Comparison of ENCODE assay signal across 8 cellular contexts in the genomic region with DNA sequence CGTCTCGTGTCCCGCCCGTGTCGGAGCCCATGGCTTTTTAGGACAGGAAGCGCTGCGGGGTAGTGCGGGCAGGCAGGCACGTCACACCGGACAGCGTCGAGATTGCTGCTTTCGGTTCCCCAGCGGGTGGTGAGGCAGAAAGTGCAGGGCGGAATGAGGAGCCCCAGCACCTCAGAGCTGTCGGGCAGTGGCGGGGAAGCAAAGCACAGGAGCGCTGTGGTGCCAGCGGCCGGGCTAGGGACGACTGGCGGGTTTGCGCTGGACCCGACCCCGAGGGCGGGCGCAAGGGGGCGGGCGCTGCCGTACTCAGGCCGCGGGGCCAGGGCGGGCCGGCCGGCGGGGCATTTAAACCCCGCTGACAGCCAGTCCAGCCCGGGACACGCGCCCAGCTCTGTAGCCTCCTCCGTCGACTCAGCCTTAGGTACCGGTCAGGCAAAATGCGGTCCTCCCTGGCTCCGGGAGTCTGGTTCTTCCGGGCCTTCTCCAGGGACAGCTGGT. TPM values are rescaled to one million over a fixed set of nuclear protein-coding genes. Genes with fewer than 3 reads are reported as not detected.
DNase-seq lines count a peak whose midpoint lies in the region; ATAC-seq and TF ChIP-seq lines count a peak whose summit lies in the region.

A gene (plus strand): TSS at position 375 of the 498 bp plus-strand sequence. CDS start 63 bp downstream, at position 438.

- H3K9me3 Mint-ChIP-seq in activated naive CD8-positive, alpha-beta T cell treated with anti-CD3 and anti-CD28 coated beads, Interleukin-2, amount 10 ng/mL, durations not matched to agents 7 days and 5 days, result no peaks in the 10 kb centered on the region

- H3K27me3 Mint-ChIP-seq in activated naive CD8-positive, alpha-beta T cell treated with anti-CD3 and anti-CD28 coated beads, Interleukin-2, amount 10 ng/mL, durations not matched to agents 7 days and 5 days, result peaks cover 40% of the 10 kb centered on the region

- H3K9ac ChIP-seq in OCI-LY3 (ENCODE audit: low read length), result peak within 1 kb of the TSS; percentile 90

- POLR2A ChIA-PET in activated naive CD8-positive, alpha-beta T cell treated with anti-CD3 and anti-CD28 coated beads, Interleukin-2, amount 10 ng/mL, durations not matched to agents 7 days and 5 days (lab: Charles Lee), result interaction anchor here (0.7 to 1.3 kb wide), 4 partner anchors 10 to 48 kb away, joined by 3 read pairs; no protein-coding TSS in a partner anchor

- H3K4me1 Mint-ChIP-seq in activated naive CD8-positive, alpha-beta T cell treated with anti-CD3 and anti-CD28 coated beads, Interleukin-2, amount 10 ng/mL, durations not matched to agents 7 days and 5 days, result peaks cover 6% of the 10 kb centered on the region

- peak; percentile 89 for ATAC-seq in GM18870 (IDR thresholded peaks at IDR 0.05; ENCODE audit: unreplicated experiment)
- peak; percentile 91 for ATAC-seq in HG03045 (IDR thresholded peaks at IDR 0.05; ENCODE audit: unreplicated experiment)
- peak; percentile 91 for ATAC-seq in activated naive CD8-positive, alpha-beta T cell treated with anti-CD3 and anti-CD28 coated beads, Interleukin-2, amount 10 ng/mL, durations not matched to agents 7 days and 5 days (ENCODE audit: low read depth)
- peak; percentile 97 for ATAC-seq in left ventricle myocardium superior

- peak within 1 kb of the TSS; percentile 42 for H2AFZ ChIP-seq in OCI-LY3 (ENCODE audit: low read depth, low read length)

- intact Hi-C loops in left ventricle myocardium superior (cut with micrococcal nuclease), result no loop called here
- intact Hi-C loops in posterior vena cava (cut with DNase I), result no loop called here

- H3K27me3 ChIP-seq in OCI-LY3 (ENCODE audit: low read depth, low read length), result peaks cover 3% of the 10 kb centered on the region; the same call in 1 of the 2 replicates

- peak within 1 kb of the TSS; percentile 85 for H3K4me3 ChIP-seq in OCI-LY3 (ENCODE audit: low read length)

- peaks cover 11% of the 10 kb centered on the region for H3K4me1 ChIP-seq in OCI-LY3 (ENCODE audit: low read length)

- DNase-seq in Ammon's horn (ENCODE audit: low spot score), result peak; percentile 69
- peak; percentile 66 for DNase-seq in activated naive CD8-positive, alpha-beta T cell treated with anti-CD3 and anti-CD28 coated beads, Interleukin-2, amount 10 ng/mL, durations not matched to agents 7 days and 5 days
- DNase-seq in left ventricle myocardium superior, result peak; percentile 85
- DNase-seq in posterior vena cava (ENCODE audit: low spot score), result peak; percentile 91
- no peak for DNase-seq in NCI-H2171 (lab: John Stamatoyannopoulos, UW)

- H3K9me3 ChIP-seq in OCI-LY3 (ENCODE audit: insufficient read depth, low read length), result no peaks in the 10 kb centered on the region

- peaks cover 12% of the 10 kb centered on the region for H3K79me2 ChIP-seq in OCI-LY3 (ENCODE audit: low read length)

- TF ChIP-seq CTCF in OCI-LY3 (IDR thresholded peaks at IDR 0.05; ENCODE audit: low read depth, low read length), result no peak

- H3K27ac ChIP-seq in OCI-LY3 (ENCODE audit: low read length), result peak within 1 kb of the TSS; percentile 43

- peak within 1 kb of the TSS; percentile 59 for H3K27ac Mint-ChIP-seq in activated naive CD8-positive, alpha-beta T cell treated with anti-CD3 and anti-CD28 coated beads, Interleukin-2, amount 10 ng/mL, durations not matched to agents 7 days and 5 days

- H3K36me3 Mint-ChIP-seq in activated naive CD8-positive, alpha-beta T cell treated with anti-CD3 and anti-CD28 coated beads, Interleukin-2, amount 10 ng/mL, durations not matched to agents 7 days and 5 days, result no peaks in the 10 kb centered on the region

- peak within 1 kb of the TSS; percentile 80 for H3K4me2 ChIP-seq in OCI-LY3 (ENCODE audit: low read length)

- H4K20me1 ChIP-seq in OCI-LY3 (ENCODE audit: insufficient read depth, low read length), result no peaks in the 10 kb centered on the region

- H3K36me3 ChIP-seq in OCI-LY3 (replicated peaks; ENCODE audit: low read depth, low read length), result peaks cover 3% of the 10 kb centered on the region

- H3K4me3 Mint-ChIP-seq in activated naive CD8-positive, alpha-beta T cell treated with anti-CD3 and anti-CD28 coated beads, Interleukin-2, amount 10 ng/mL, durations not matched to agents 7 days and 5 days, result peak within 1 kb of the TSS; percentile 82

RNA-seq across cellular contexts. Expression of the gene that starts here (rescaled TPM):
- 1 to 10 TPM; 3.5 TPM for total RNA-seq in activated naive CD8-positive, alpha-beta T cell treated with anti-CD3 and anti-CD28 coated beads, Interleukin-2, amount 10 ng/mL, durations not matched to agents 7 days and 5 days
- 3.5 TPM for total RNA-seq in left ventricle myocardium superior
- total RNA-seq in posterior vena cava, result 10 to 100 TPM in 1 of 2 donors, 1 to 10 TPM in 1; 6.6 to 10.5 TPM
